19 cellular contexts compared by ENCODE assay signal in genomic region chr1:20281801-20282200, GRCh38. TPM values are rescaled to one million over a fixed set of nuclear protein-coding genes. Genes with fewer than 3 reads are reported as not detected.
DNase-seq lines count a peak whose midpoint lies in the region; ATAC-seq, FAIRE-seq and TF ChIP-seq lines count a peak whose summit lies in the region.
"Had no signal": no experiment of that assay in that cellular context is flagged by ENCODE, and none has a peak within 500 bp of the region (broad histone marks: within the 10 kb centered on the region; RNA-seq: fewer than 3 reads in every experiment).

No MANE protein-coding gene starts in this region.

- no peak for FAIRE-seq in HTR-8/SVneo (lab: Jason Lieb, UNC)
- FAIRE-seq: RCC 7860 had no signal

- peak overlapping the region in 4 of 5 experiments; percentile 2 to 93 (median 48) for H3K27ac Mint-ChIP-seq in brain
- H3K27ac Mint-ChIP-seq: activated CD8-positive, alpha-beta T cell treated with anti-CD3 and anti-CD28 coated beads for 36 hours; activated naive CD8-positive, alpha-beta T cell treated with anti-CD3 and anti-CD28 coated beads, Interleukin-2, amount 50 U/mL, for 24 hours; CD14-positive monocyte; naive thymus-derived CD8-positive, alpha-beta T cell had no signal

- H3K36me3 Mint-ChIP-seq in brain, result no peaks in the 10 kb centered on the region
- H3K36me3 Mint-ChIP-seq: CD14-positive monocyte had no signal

- H3K4me1 Mint-ChIP-seq in brain, result peaks cover 31% of the 10 kb centered on the region
- H3K4me1 Mint-ChIP-seq: activated naive CD8-positive, alpha-beta T cell treated with anti-CD3 and anti-CD28 coated beads, Interleukin-2, amount 50 U/mL, for 24 hours; CD14-positive monocyte; naive thymus-derived CD8-positive, alpha-beta T cell had no signal

- no peak for TF ChIP-seq CTCF in brain (conservative IDR thresholded peaks at IDR 0.05)

- CTCF ChIA-PET in HEK293T (lab: Yijun Ruan, JAX), result interaction anchor here (0.7 kb wide), 1 partner anchor 10 kb away, joined by 3 read pairs; no protein-coding TSS in a partner anchor

- H3K27me3 Mint-ChIP-seq in brain, result peaks cover 9% of the 10 kb centered on the region

- DNase-seq in ELR (ENCODE audit: low read depth) (peak; percentile 37), HTR-8/SVneo (ENCODE audit: insufficient read length, low spot score) (peak; percentile 33), kidney tubule cell (ENCODE audit: low spot score) (peak; percentile 83), HEK293T (ENCODE audit: extremely low spot score) (no peak), dermis blood vessel endothelial cell (no peak)
- DNase-seq: activated CD8-positive, alpha-beta T cell treated with anti-CD3 and anti-CD28 coated beads for 36 hours; activated naive CD8-positive, alpha-beta T cell treated with anti-CD3 and anti-CD28 coated beads, Interleukin-2, amount 50 U/mL, for 24 hours; DMS79 treated with DMSO at 0.1 percent for 48 hours; foreskin melanocyte; naive thymus-derived CD8-positive, alpha-beta T cell; NCI-H1930; NCI-H774; SW 1271; transverse colon had no signal

- no peak for ATAC-seq in GM21529 (IDR thresholded peaks at IDR 0.05; ENCODE audit: unreplicated experiment)
- ATAC-seq: activated CD8-positive, alpha-beta T cell treated with anti-CD3 and anti-CD28 coated beads for 36 hours; activated naive CD8-positive, alpha-beta T cell treated with anti-CD3 and anti-CD28 coated beads, Interleukin-2, amount 50 U/mL, for 24 hours; naive thymus-derived CD8-positive, alpha-beta T cell had no signal

- H3K4me3 Mint-ChIP-seq in brain, result no peak overlapping the region
- H3K4me3 Mint-ChIP-seq: activated CD8-positive, alpha-beta T cell treated with anti-CD3 and anti-CD28 coated beads for 36 hours; activated naive CD8-positive, alpha-beta T cell treated with anti-CD3 and anti-CD28 coated beads, Interleukin-2, amount 50 U/mL, for 24 hours; CD14-positive monocyte; naive thymus-derived CD8-positive, alpha-beta T cell had no signal

- H3K9me3 Mint-ChIP-seq in brain, result peaks cover 6 to 23% (median 13%) of the 10 kb centered on the region in 5 experiments
- H3K9me3 Mint-ChIP-seq: activated naive CD8-positive, alpha-beta T cell treated with anti-CD3 and anti-CD28 coated beads, Interleukin-2, amount 50 U/mL, for 24 hours had no signal

- POLR2A ChIA-PET in HEK293T (lab: Yijun Ruan, JAX), result no interaction called here

TF ChIP-seq in HEK293T, 16 proteins besides CTCF, POLR2A, EP300 and RAD21:
- TF ChIP-seq SUZ12 (IDR thresholded peaks at IDR 0.05) (no peak), ZNF384 (IDR thresholded peaks at IDR 0.05) (no peak), FOXM1 (IDR thresholded peaks at IDR 0.05; ENCODE audit: borderline replicate concordance) (no peak), LEF1 (IDR thresholded peaks at IDR 0.05; ENCODE audit: borderline replicate concordance) (no peak), NFRKB (IDR thresholded peaks at IDR 0.05) (no peak), ARNT (IDR thresholded peaks at IDR 0.05) (no peak), TARDBP (IDR thresholded peaks at IDR 0.05) (no peak), ELF4 (IDR thresholded peaks at IDR 0.05) (no peak), SP1 (IDR thresholded peaks at IDR 0.05) (no peak)
- TF ChIP-seq, protein P1, sequence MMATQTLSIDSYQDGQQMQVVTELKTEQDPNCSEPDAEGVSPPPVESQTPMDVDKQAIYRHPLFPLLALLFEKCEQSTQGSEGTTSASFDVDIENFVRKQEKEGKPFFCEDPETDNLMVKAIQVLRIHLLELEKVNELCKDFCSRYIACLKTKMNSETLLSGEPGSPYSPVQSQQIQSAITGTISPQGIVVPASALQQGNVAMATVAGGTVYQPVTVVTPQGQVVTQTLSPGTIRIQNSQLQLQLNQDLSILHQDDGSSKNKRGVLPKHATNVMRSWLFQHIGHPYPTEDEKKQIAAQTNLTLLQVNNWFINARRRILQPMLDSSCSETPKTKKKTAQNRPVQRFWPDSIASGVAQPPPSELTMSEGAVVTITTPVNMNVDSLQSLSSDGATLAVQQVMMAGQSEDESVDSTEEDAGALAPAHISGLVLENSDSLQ (IDR thresholded peaks at IDR 0.05), result no peak

RNA-seq across cellular contexts. Expression of gene VWA5B1, which starts 8.9 kb away (rescaled TPM):
- polyA plus RNA-seq in brain (ENCODE audit: insufficient read depth, low read depth, low replicate concordance), result 0.14 TPM
- not detected in 2 replicates for total RNA-seq in dermis blood vessel endothelial cell
- total RNA-seq: activated CD8-positive, alpha-beta T cell treated with anti-CD3 and anti-CD28 coated beads for 36 hours; lower leg skin; naive thymus-derived CD8-positive, alpha-beta T cell; transverse colon had no signal
- polyA plus RNA-seq: CD14-positive monocyte had no signal

Comparison
In these comparisons a context has a peak if more than half of its experiments do, and no peak if none do; other contexts are left out.
1. DNase-seq: peak in ELR (single experiment), HTR-8/SVneo (single experiment) and kidney tubule cell (single experiment); none in HEK293T (single experiment) and dermis blood vessel endothelial cell (single experiment).